13 cellular contexts compared by ENCODE assay signal in the genomic region with DNA sequence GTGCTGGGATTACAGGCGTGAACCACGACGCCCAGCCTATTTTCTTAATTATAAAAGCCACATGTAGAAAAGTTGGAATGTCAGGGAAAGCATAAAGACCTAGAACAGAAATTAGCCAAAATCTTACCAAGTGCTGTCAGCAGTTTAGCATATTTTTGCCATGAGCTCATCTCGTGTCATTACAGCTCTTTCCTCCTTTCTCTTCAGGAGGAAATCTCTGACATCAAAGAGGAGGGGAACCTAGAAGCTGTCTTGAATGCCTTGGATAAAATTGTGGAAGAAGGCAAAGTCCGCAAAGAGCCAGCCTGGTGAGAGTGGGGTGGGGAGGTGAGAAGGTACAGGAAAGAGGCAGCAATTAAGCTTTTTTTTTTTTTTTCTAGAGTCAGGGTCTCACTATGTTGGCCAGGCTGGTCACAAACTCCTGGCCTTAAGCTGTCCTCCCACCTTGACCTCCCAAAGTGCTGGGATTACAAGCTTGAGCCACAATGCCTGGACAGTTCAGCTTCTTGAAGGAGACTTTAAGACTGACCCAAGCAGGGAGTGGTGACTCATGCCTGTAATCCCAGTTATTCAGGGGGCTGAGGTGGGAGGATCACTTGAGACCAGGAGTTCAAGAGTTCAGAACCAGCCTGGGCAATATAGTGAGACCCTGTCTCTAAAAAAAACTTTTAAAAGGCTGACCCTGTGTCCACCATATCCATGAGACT. TPM values are rescaled to one million over a fixed set of nuclear protein-coding genes. Genes with fewer than 3 reads are reported as not detected.
A peak's percentile ranks its signal among the peaks of the same experiment; 100 is the strongest.
DNase-seq lines count a peak whose midpoint lies in the region; ATAC-seq and TF ChIP-seq lines count a peak whose summit lies in the region.
"Had no signal": no experiment of that assay in that cellular context is flagged by ENCODE, and none has a peak within 500 bp of the region (broad histone marks: within the 10 kb centered on the region; RNA-seq: fewer than 3 reads in every experiment).

No MANE protein-coding gene starts in this region.

- H3K27me3 ChIP-seq in RWPE2 (ENCODE audit: insufficient read depth, poor library complexity, severe bottlenecking) (no peaks in the 10 kb centered on the region), Karpas-422 (ENCODE audit: low read length) (no peaks in the 10 kb centered on the region)

- peak overlapping the region; percentile 19 for H3K27ac ChIP-seq in RWPE2 (ENCODE audit: poor library complexity, severe bottlenecking)
- no peak overlapping the region for H3K27ac ChIP-seq in Karpas-422 (ENCODE audit: low read length)

- H3K4me1 Mint-ChIP-seq in progenitor cell of endocrine pancreas (ENCODE audit: low read depth), result no peaks in the 10 kb centered on the region

- no peaks in the 10 kb centered on the region for H3K9me3 Mint-ChIP-seq in progenitor cell of endocrine pancreas (ENCODE audit: low read depth)
- H3K9me3 Mint-ChIP-seq: activated CD4-positive, alpha-beta T cell treated with anti-CD3 and anti-CD28 coated beads, Interleukin-2, amount 10 ng/mL, durations not matched to agents 7 days and 5 days; naive B cell had no signal

- H4K20me1 ChIP-seq in Karpas-422 (ENCODE audit: insufficient read depth, low read depth, low read length), result no peaks in the 10 kb centered on the region

- DNase-seq in ELR (ENCODE audit: low read depth), result peak; percentile 85
- DNase-seq in RWPE2 (ENCODE audit: low spot score), result no peak
- peak; percentile 60 for DNase-seq in fibroblast of gingiva (ENCODE audit: low read depth)
- no peak for DNase-seq in progenitor cell of endocrine pancreas (ENCODE audit: low spot score, unreplicated experiment)
- no peak for DNase-seq in Karpas-422
- DNase-seq in mesenteric fat pad (ENCODE audit: low spot score), result no peak
- DNase-seq: activated CD4-positive, alpha-beta T cell treated with anti-CD3 and anti-CD28 coated beads, Interleukin-2, amount 10 ng/mL, durations not matched to agents 7 days and 5 days; activated naive CD4-positive, alpha-beta T cell treated with anti-CD3 and anti-CD28 coated beads, Interleukin-2, amount 50 U/mL, for 16 hours; effector CD8-positive, alpha-beta T cell; naive B cell; NCI-H1092 treated with DMSO at 0.1 percent for 48 hours had no signal

- H3K9me2 ChIP-seq in Karpas-422 (replicated peaks; ENCODE audit: insufficient read depth, low read length), result no peaks in the 10 kb centered on the region

- no peaks in the 10 kb centered on the region for H3K4me1 ChIP-seq in RWPE2 (ENCODE audit: insufficient read depth, poor library complexity, severe bottlenecking)
- 0 out of 2 replicates have a peak, but pooled peaks cover 5% of the 10 kb centered on the region for H3K4me1 ChIP-seq in Karpas-422 (ENCODE audit: low read length)

- TF ChIP-seq CTCF in RWPE2 (IDR thresholded peaks at IDR 0.05; ENCODE audit: poor library complexity, severe bottlenecking) (no peak), progenitor cell of endocrine pancreas (IDR thresholded peaks at IDR 0.05; ENCODE audit: unreplicated experiment) (no peak)

- peak overlapping the region; percentile 64 for H3K27ac Mint-ChIP-seq in progenitor cell of endocrine pancreas
- H3K27ac Mint-ChIP-seq: activated CD4-positive, alpha-beta T cell treated with anti-CD3 and anti-CD28 coated beads, Interleukin-2, amount 10 ng/mL, durations not matched to agents 7 days and 5 days had no signal

- H3K36me3 ChIP-seq in RWPE2 (ENCODE audit: low read depth), result peaks cover 15% of the 10 kb centered on the region
- H3K36me3 ChIP-seq in Karpas-422 (ENCODE audit: insufficient read depth, low read length), result peaks cover 2% of the 10 kb centered on the region; the same call in 1 of the 2 replicates

- ATAC-seq in RWPE2 (ENCODE audit: low read depth), result peak; percentile 38; the same call in 1 of the 3 replicates
- no peak for ATAC-seq in HG02763 (IDR thresholded peaks at IDR 0.05; ENCODE audit: unreplicated experiment)
- ATAC-seq in HG03354 (IDR thresholded peaks at IDR 0.05; ENCODE audit: poor library complexity, severe bottlenecking, unreplicated experiment), result no peak

- H2AFZ ChIP-seq in Karpas-422 (ENCODE audit: low read length), result no peak overlapping the region

- peaks cover 14% of the 10 kb centered on the region for H3K36me3 Mint-ChIP-seq in progenitor cell of endocrine pancreas (ENCODE audit: insufficient read depth)

- no peak overlapping the region for H3K4me2 ChIP-seq in Karpas-422 (ENCODE audit: low read depth, low read length, poor library complexity, severe bottlenecking)

- H3K9me3 ChIP-seq in RWPE2 (ENCODE audit: severe bottlenecking) (no peaks in the 10 kb centered on the region), Karpas-422 (ENCODE audit: low read length) (no peaks in the 10 kb centered on the region)

- no peaks in the 10 kb centered on the region for H3K79me2 ChIP-seq in Karpas-422 (ENCODE audit: low read length)

- H3K4me3 Mint-ChIP-seq in progenitor cell of endocrine pancreas (ENCODE audit: low read depth), result no peak overlapping the region
- H3K4me3 Mint-ChIP-seq: activated CD4-positive, alpha-beta T cell treated with anti-CD3 and anti-CD28 coated beads, Interleukin-2, amount 10 ng/mL, durations not matched to agents 7 days and 5 days had no signal

- H3K27me3 Mint-ChIP-seq in progenitor cell of endocrine pancreas, result no peaks in the 10 kb centered on the region
- H3K27me3 Mint-ChIP-seq: activated CD4-positive, alpha-beta T cell treated with anti-CD3 and anti-CD28 coated beads, Interleukin-2, amount 10 ng/mL, durations not matched to agents 7 days and 5 days; naive B cell had no signal

- H3K4me3 ChIP-seq in RWPE2 (ENCODE audit: severe bottlenecking), result no peak overlapping the region
- no peak overlapping the region for H3K4me3 ChIP-seq in Karpas-422 (ENCODE audit: low read length)

- H3K9ac ChIP-seq in Karpas-422 (ENCODE audit: low read length), result no peak overlapping the region

RNA-seq across cellular contexts. Expression of gene BGLAP, which starts 8.4 kb away (rescaled TPM):
- total RNA-seq in progenitor cell of endocrine pancreas (4.8 and 5.8 TPM in 2 replicates), mesenteric fat pad (not detected)
- 0.18 and 0.48 TPM in 2 replicates for total RNA-seq in Karpas-422 (2014; rRNA removed; shearing (Covaris generic); ENCODE audit: low replicate concordance)

RNA-seq across cellular contexts. Expression of gene PAQR6, which starts 14.3 kb away (rescaled TPM):
- total RNA-seq in progenitor cell of endocrine pancreas (21.5 and 22.3 TPM in 2 replicates), mesenteric fat pad (1.4 TPM)
- 7.6 and 10.0 TPM in 2 replicates for total RNA-seq in Karpas-422 (2014; rRNA removed; shearing (Covaris generic); ENCODE audit: low replicate concordance)

RNA-seq across cellular contexts. Expression of gene PMF1, which starts 20.8 kb away (rescaled TPM):
- total RNA-seq in progenitor cell of endocrine pancreas, result 77.7 and 80.9 TPM in 2 replicates
- 40.1 and 51.2 TPM in 2 replicates for total RNA-seq in Karpas-422 (2014; rRNA removed; shearing (Covaris generic); ENCODE audit: low replicate concordance)
- 46.4 TPM for total RNA-seq in mesenteric fat pad

RNA-seq across cellular contexts. Expression of gene SLC25A44, which starts 39.7 kb away (rescaled TPM):
- 14.3 and 20.4 TPM in 2 replicates for total RNA-seq in progenitor cell of endocrine pancreas
- 16.8 and 24.0 TPM in 2 replicates for total RNA-seq in Karpas-422 (2014; rRNA removed; shearing (Covaris generic); ENCODE audit: low replicate concordance)
- total RNA-seq in mesenteric fat pad, result 34.3 TPM

RNA-seq across cellular contexts. Expression of gene SMG5, which starts 49.1 kb away (rescaled TPM):
- total RNA-seq in progenitor cell of endocrine pancreas (114 TPM in 2 replicates), mesenteric fat pad (67.2 TPM)
- 53.7 and 64.6 TPM in 2 replicates for total RNA-seq in Karpas-422 (2014; rRNA removed; shearing (Covaris generic); ENCODE audit: low replicate concordance)

Comparison
In these comparisons a context has a peak if more than half of its experiments do, and no peak if none do; other contexts are left out.
1. DNase-seq: peak in ELR (single experiment) and fibroblast of gingiva (single experiment); none in RWPE2 (single experiment), progenitor cell of endocrine pancreas (single experiment), Karpas-422 (single experiment) and mesenteric fat pad (single experiment).